Comparison of ENCODE assay signal across 9 cellular contexts in genomic region chr3:75641107-75641517, GRCh38. TPM values are rescaled to one million over a fixed set of nuclear protein-coding genes. Genes with fewer than 3 reads are reported as not detected.
DNase-seq lines count a peak whose midpoint lies in the region; ATAC-seq and TF ChIP-seq lines count a peak whose summit lies in the region.
"Not testable (repeated sequence)": the region's sequence is repeated elsewhere in the genome, so short reads cannot be mapped to it uniquely, and the experiment has no call there.
"Had no signal": no experiment of that assay in that cellular context is flagged by ENCODE, and none has a peak within 500 bp of the region (broad histone marks: within the 10 kb centered on the region; RNA-seq: fewer than 3 reads in every experiment).

No MANE protein-coding gene starts in this region.

- not testable (repeated sequence) for H4K20me1 ChIP-seq in SK-N-SH (ENCODE audit: insufficient read depth); neural progenitor cell (ENCODE audit: low read depth)

- ATAC-seq in GM18858 (IDR thresholded peaks at IDR 0.05; ENCODE audit: unreplicated experiment) = peak; percentile 51

- H3K27ac Mint-ChIP-seq in immature natural killer cell = peak overlapping the region in 3 of 6 donors; percentile 41 to 49 (median 45)
- H3K27ac Mint-ChIP-seq in neural progenitor cell = peak overlapping the region; percentile 60

- intact Hi-C loops in esophagus muscularis mucosa (cut with DNase I) = loop anchor here (10.0 kb wide), 1 partner anchor 346 kb away; no protein-coding TSS in a partner anchor

- not testable (repeated sequence) for H3F3A ChIP-seq in SK-N-SH (replicated peaks; ENCODE audit: insufficient read depth); neural progenitor cell (ENCODE audit: low read depth)

- H3K4me3 Mint-ChIP-seq in immature natural killer cell (peak overlapping the region; percentile 66 to 86 (median 79)), neural progenitor cell (peak overlapping the region; percentile 92)

- not testable (repeated sequence) for H3K9me3 Mint-ChIP-seq in immature natural killer cell, neural progenitor cell

- not testable (repeated sequence) for TF ChIP-seq CTCF in SK-N-SH (IDR thresholded peaks at IDR 0.05); neural progenitor cell (IDR thresholded peaks at IDR 0.05)
- TF ChIP-seq CTCF in esophagus muscularis mucosa (IDR thresholded peaks at IDR 0.05) = peak in 1 of 3 experiments; percentile 14

- not testable (repeated sequence) for H3K79me2 ChIP-seq in SK-N-SH (ENCODE audit: insufficient read depth); neural progenitor cell (ENCODE audit: low read depth)

- not testable (repeated sequence) for H3K4me1 ChIP-seq in SK-N-SH (ENCODE audit: control insufficient read depth in 1 of 2, insufficient read depth in 2 of 2, low read depth in 1 of 2, low read length in 1 of 2); neural progenitor cell
- H3K4me1 ChIP-seq in esophagus muscularis mucosa = peaks cover 0 to 19% (median 16%) of the 10 kb centered on the region in 4 donors

- H3K36me3 ChIP-seq in SK-N-SH (replicated peaks in 1 of 2; ENCODE audit: control insufficient read depth in 1 of 2, insufficient read depth in 2 of 2, low read length in 1 of 2); esophagus muscularis mucosa; neural progenitor cell: not testable (repeated sequence)

- H3K27me3 ChIP-seq in SK-N-SH (ENCODE audit: insufficient read depth); esophagus muscularis mucosa; neural progenitor cell: not testable (repeated sequence)

- H3K9me2 ChIP-seq in SK-N-SH = not testable (repeated sequence)

- peak overlapping the region; percentile 89 for H3K4me2 ChIP-seq in SK-N-SH
- peak overlapping the region; percentile 82 for H3K4me2 ChIP-seq in neural progenitor cell

- H3K4me1 Mint-ChIP-seq in immature natural killer cell (peaks cover 23 to 31% of the 10 kb centered on the region in 2 donors), neural progenitor cell (peaks cover 11% of the 10 kb centered on the region)

- H2AFZ ChIP-seq in SK-N-SH (ENCODE audit: low read depth) = peak overlapping the region; percentile 97
- H2AFZ ChIP-seq in neural progenitor cell (replicated peaks) = peak overlapping the region; percentile 27

- peak overlapping the region; percentile 59 to 73 for H3K4me3 ChIP-seq in SK-N-SH (ENCODE audit: low read depth in 2 of 2, low read length in 1 of 2)
- H3K4me3 ChIP-seq in esophagus muscularis mucosa = peak overlapping the region; percentile 54 to 68 (median 60)
- peak overlapping the region; percentile 51 for H3K4me3 ChIP-seq in neural progenitor cell

- not testable (repeated sequence) for H3K27me3 Mint-ChIP-seq in immature natural killer cell (ENCODE audit: low read depth in 3 of 3); neural progenitor cell (ENCODE audit: insufficient read depth, low read depth)

- 8% methylated on average over 8 of the region's 16 CpGs for WGBS in SK-N-SH (ENCODE audit: low lambda C conversion rate)
- 3% methylated on average over 16 of the region's 16 CpGs for WGBS in esophagus muscularis mucosa

- DNase-seq in SK-N-SH = peak; percentile 70
- peak; percentile 90 for DNase-seq in amniotic epithelial cell (ENCODE audit: low read depth)
- DNase-seq in esophagus muscularis mucosa (ENCODE audit: extremely low spot score) = peak; percentile 93
- DNase-seq in immature natural killer cell = peak in 1 of 3 donors; percentile 17
- DNase-seq in neural progenitor cell (ENCODE audit: low spot score) = peak; percentile 89
- peak; percentile 31 to 53 for DNase-seq in stimulated activated CD4-positive, alpha-beta T cell treated with anti-CD3 and anti-CD28 coated beads, Interleukin-2, amount 100 ng/mL, for 24 hours

- not testable (repeated sequence) for H3K36me3 Mint-ChIP-seq in immature natural killer cell, neural progenitor cell

- H3K9me3 ChIP-seq in SK-N-SH; esophagus muscularis mucosa; neural progenitor cell (ENCODE audit: low read depth): not testable (repeated sequence)

- H3K27ac ChIP-seq in SK-N-SH (ENCODE audit: low read depth in 2 of 2, low read length in 1 of 2) (peak overlapping the region in 1 of 2 experiments; percentile 55; a peak in 1 of 4 replicates), esophagus muscularis mucosa (replicated peaks in 1 of 4) (peak overlapping the region; percentile 48 to 76 (median 74))
- H3K27ac ChIP-seq in neural progenitor cell = not testable (repeated sequence)

- not testable (repeated sequence) for TF ChIP-seq EP300 in SK-N-SH (IDR thresholded peaks at IDR 0.05; ENCODE audit: borderline replicate concordance in 1 of 2, low read depth in 1 of 2, low read length in 1 of 2); esophagus muscularis mucosa (IDR thresholded peaks at IDR 0.05)

- not testable (repeated sequence) for TF ChIP-seq RAD21 in SK-N-SH (IDR thresholded peaks at IDR 0.05; ENCODE audit: low read length)

- POLR2A ChIA-PET in SK-N-SH (lab: Yijun Ruan, JAX) = not testable (repeated sequence)

- peak overlapping the region; percentile 67 for H3K9ac ChIP-seq in SK-N-SH
- not testable (repeated sequence) for H3K9ac ChIP-seq in neural progenitor cell

- TF ChIP-seq POLR2A in esophagus muscularis mucosa (IDR thresholded peaks at IDR 0.05; ENCODE audit: low read depth) = not testable (repeated sequence)

- CTCF ChIA-PET in SK-N-SH (lab: Yijun Ruan, JAX) = not testable (repeated sequence)

TF ChIP-seq in SK-N-SH, 30 proteins besides CTCF, POLR2A, EP300 and RAD21:
- TF ChIP-seq GABPA (IDR thresholded peaks at IDR 0.05; ENCODE audit: low read depth) (peak; percentile 52; the same call in 1 of the 2 replicates), ELF1 (IDR thresholded peaks at IDR 0.05) (peak; percentile 55; the same call in 1 of the 2 replicates), ZBTB33 (IDR thresholded peaks at IDR 0.05; ENCODE audit: borderline replicate concordance, low read depth) (peak; percentile 88), NRF1 (IDR thresholded peaks at IDR 0.05; ENCODE audit: low read depth, low read length) (peak; percentile 55), CHD2 (IDR thresholded peaks at IDR 0.05; ENCODE audit: low read length, partially characterized antibody) (peak; percentile 88), POLR2AphosphoS5 (IDR thresholded peaks at IDR 0.05; ENCODE audit: low read depth, low read length) (0 out of 2 replicates have a peak, but pooled peaks have one; percentile 22)

RNA-seq across cellular contexts. Expression of gene FRG2C, which starts 23.0 kb away (rescaled TPM):
- polyA plus RNA-seq in SK-N-SH (2012; rRNA removed) (not detected in 2 replicates), immature natural killer cell (not detected)
- polyA plus RNA-seq in SK-N-SH (2012; cell fraction: cytosol; rRNA removed) = 0.01 TPM in 1 of 2 replicates, not detected in the other
- polyA plus RNA-seq in SK-N-SH (2012; cell fraction: nucleus; rRNA removed) = 0.02 TPM in 2 replicates
- total RNA-seq in esophagus muscularis mucosa (not detected), neural progenitor cell (ENCODE audit: low replicate concordance) (not detected in 2 replicates)
- total RNA-seq: T-helper 2 cell treated with Interferon-gamma antibody and Interleukin-4, amounts not matched to agents 100 ng/mL and 5 ng/mL, for 36 hours had no signal
- polyA plus RNA-seq: adipose tissue had no signal
